19 cellular contexts compared by ENCODE assay signal in genomic region chr1:11518791-11519628, GRCh38.
"Had no signal": no experiment of that assay in that cellular context is flagged by ENCODE, and none has a peak within 500 bp of the region (broad histone marks: within the 10 kb centered on the region; RNA-seq: fewer than 3 reads in every experiment).

No MANE protein-coding gene starts in this region.

- H3K27me3 ChIP-seq: foreskin keratinocyte had no signal

- H3K4me1 Mint-ChIP-seq: activated naive CD4-positive, alpha-beta T cell treated with anti-CD3 and anti-CD28 coated beads, Interleukin-2, amount 50 U/mL, for 24 hours; activated T-helper 17 cell treated with anti-CD3 and anti-CD28 coated beads, Interleukin-2, amount 50 U/mL, for 72 hours; nephron had no signal

- H3K9me3 ChIP-seq: prostate gland had no signal

- ATAC-seq: activated T-helper 17 cell treated with anti-CD3 and anti-CD28 coated beads, Interleukin-2, amount 50 U/mL, for 72 hours; foreskin keratinocyte; right cardiac atrium had no signal

- DNase-seq: activated CD4-positive, alpha-beta T cell treated with anti-CD3 and anti-CD28 coated beads for 1 hour; activated CD4-positive, alpha-beta T cell treated with anti-CD3 and anti-CD28 coated beads, Interleukin-2, amount 50 U/mL, for 48 hours; amniotic stem cell; effector CD8-positive, alpha-beta T cell; foreskin keratinocyte; mesenchymal stem cell; occipital lobe; right cardiac atrium; small intestine; stimulated activated CD4-positive, alpha-beta T cell treated with anti-CD3 and anti-CD28 coated beads, Interleukin-4, amount 100 ng/mL, for 4 hours; stimulated activated CD8-positive, alpha-beta memory T cell treated with anti-CD3 and anti-CD28 coated beads, Interleukin-4, amount 100 ng/mL, for 48 hours; stimulated activated naive CD4-positive, alpha-beta T cell treated with Interleukin-2 at 50 U/mL for 16 hours; substantia nigra; trophoblast cell had no signal

- H3K9me3 Mint-ChIP-seq: activated naive CD4-positive, alpha-beta T cell treated with anti-CD3 and anti-CD28 coated beads, Interleukin-2, amount 50 U/mL, for 24 hours; activated T-helper 17 cell treated with anti-CD3 and anti-CD28 coated beads, Interleukin-2, amount 50 U/mL, for 72 hours; nephron had no signal

- H3K4me3 ChIP-seq: coronary artery, prostate gland had no signal

- H3K4me3 Mint-ChIP-seq: activated naive CD4-positive, alpha-beta T cell treated with anti-CD3 and anti-CD28 coated beads, Interleukin-2, amount 50 U/mL, for 24 hours; activated T-helper 17 cell treated with anti-CD3 and anti-CD28 coated beads, Interleukin-2, amount 50 U/mL, for 72 hours; nephron had no signal

- H3K27me3 Mint-ChIP-seq: activated naive CD4-positive, alpha-beta T cell treated with anti-CD3 and anti-CD28 coated beads, Interleukin-2, amount 50 U/mL, for 24 hours had no signal

- H3K27ac Mint-ChIP-seq: activated naive CD4-positive, alpha-beta T cell treated with anti-CD3 and anti-CD28 coated beads, Interleukin-2, amount 50 U/mL, for 24 hours; activated T-helper 17 cell treated with anti-CD3 and anti-CD28 coated beads, Interleukin-2, amount 50 U/mL, for 72 hours; nephron had no signal

- H3K36me3 ChIP-seq: prostate gland had no signal

- H3K27ac ChIP-seq: coronary artery, foreskin keratinocyte, prostate gland had no signal

- H3K4me1 ChIP-seq: foreskin keratinocyte, prostate gland had no signal
